Comparison of ENCODE assay signal across 21 cellular contexts in genomic region chr20:32569380-32570305, GRCh38. TPM values are rescaled to one million over a fixed set of nuclear protein-coding genes. Genes with fewer than 3 reads are reported as not detected.
DNase-seq lines count a peak whose midpoint lies in the region; ATAC-seq and FAIRE-seq lines count a peak whose summit lies in the region.
"Had no signal": no experiment of that assay in that cellular context is flagged by ENCODE, and none has a peak within 500 bp of the region (broad histone marks: within the 10 kb centered on the region; RNA-seq: fewer than 3 reads in every experiment).

No MANE protein-coding gene starts in this region.

- intact Hi-C loops in activated naive CD4-positive, alpha-beta T cell treated with anti-CD3 and anti-CD28 coated beads for 36 hours (cut with micrococcal nuclease) = no loop called here

- H3K9me3 Mint-ChIP-seq in activated naive CD4-positive, alpha-beta T cell treated with anti-CD3 and anti-CD28 coated beads for 36 hours = no peaks in the 10 kb centered on the region
- no peaks in the 10 kb centered on the region for H3K9me3 Mint-ChIP-seq in activated naive CD8-positive, alpha-beta T cell treated with anti-CD3 and anti-CD28 coated beads, Interleukin-2, amount 50 U/mL, for 24 hours
- H3K9me3 Mint-ChIP-seq: activated naive CD4-positive, alpha-beta T cell treated with anti-CD3 and anti-CD28 coated beads, Interleukin-2, amount 50 U/mL, for 72 hours; GM23338 had no signal

- H4K91ac ChIP-seq in mesenchymal stem cell (ENCODE audit: low read length) = peak overlapping the region; percentile 64

- no peaks in the 10 kb centered on the region for H3K36me3 Mint-ChIP-seq in activated naive CD4-positive, alpha-beta T cell treated with anti-CD3 and anti-CD28 coated beads for 36 hours (ENCODE audit: low read depth)
- H3K36me3 Mint-ChIP-seq in activated naive CD8-positive, alpha-beta T cell treated with anti-CD3 and anti-CD28 coated beads, Interleukin-2, amount 50 U/mL, for 24 hours (ENCODE audit: low read depth) = no peaks in the 10 kb centered on the region
- H3K36me3 Mint-ChIP-seq: activated naive CD4-positive, alpha-beta T cell treated with anti-CD3 and anti-CD28 coated beads, Interleukin-2, amount 50 U/mL, for 72 hours had no signal

- H2BK15ac ChIP-seq in mesenchymal stem cell (ENCODE audit: low read depth, poor library complexity, severe bottlenecking) = peak overlapping the region; percentile 96

- no peak overlapping the region for H3K4me2 ChIP-seq in mesenchymal stem cell (ENCODE audit: low read length, poor library complexity, severe bottlenecking)
- H3K4me2 ChIP-seq: GM23338 had no signal

- DNase-seq in activated naive CD4-positive, alpha-beta T cell treated with anti-CD3 and anti-CD28 coated beads for 36 hours = no peak
- DNase-seq in activated naive CD4-positive, alpha-beta T cell treated with anti-CD3 and anti-CD28 coated beads, Interleukin-2, amount 50 U/mL, for 16 hours = no peak
- no peak for DNase-seq in activated naive CD8-positive, alpha-beta T cell treated with anti-CD3 and anti-CD28 coated beads, Interleukin-2, amount 50 U/mL, for 24 hours
- DNase-seq in mesenchymal stem cell (no peak), small intestine (no peak), epidermal melanocyte (ENCODE audit: insufficient read length, low spot score) (no peak), C1 segment of cervical spinal cord (lab: John Stamatoyannopoulos, UW) (no peak), COLO668 (lab: John Stamatoyannopoulos, UW; ENCODE audit: unreplicated experiment) (no peak)
- DNase-seq: ACHN; central memory CD4-positive, alpha-beta T cell; lower lobe of right lung; NCI-H748 treated with DMSO at 0.1 percent for 48 hours; sigmoid colon; stimulated activated CD4-positive, alpha-beta T cell treated with anti-CD3 and anti-CD28 coated beads, Interleukin-4, amount 100 ng/mL, for 4 hours; transverse colon had no signal

- H2AFZ ChIP-seq in mesenchymal stem cell (ENCODE audit: low read depth, low read length) = no peak overlapping the region
- H2AFZ ChIP-seq: GM23338 had no signal

- no peaks in the 10 kb centered on the region for H3K36me3 ChIP-seq in mesenchymal stem cell (ENCODE audit: control insufficient read depth in 1 of 2, insufficient read depth in 2 of 2, low read depth in 1 of 2, low read length in 2 of 2)
- H3K36me3 ChIP-seq in small intestine (ENCODE audit: control insufficient read depth in 2 of 2, insufficient read depth in 2 of 2, low read length in 2 of 2) = no peaks in the 10 kb centered on the region
- H3K36me3 ChIP-seq: gastroesophageal sphincter, lower lobe of right lung, sigmoid colon, transverse colon had no signal

- peak overlapping the region; percentile 71 for H2BK120ac ChIP-seq in mesenchymal stem cell (ENCODE audit: low read depth, low read length)

- H3K27me3 ChIP-seq in mesenchymal stem cell (ENCODE audit: control insufficient read depth in 1 of 2, insufficient read depth in 1 of 2, low read length in 2 of 2) (peaks cover 0 to 11% of the 10 kb centered on the region in 2 experiments), small intestine (ENCODE audit: control insufficient read depth in 2 of 2, insufficient read depth in 2 of 2, low read length in 2 of 2) (no peaks in the 10 kb centered on the region)
- H3K27me3 ChIP-seq: gastroesophageal sphincter, sigmoid colon, transverse colon had no signal

- peak overlapping the region; percentile 75 for H2AK5ac ChIP-seq in mesenchymal stem cell (ENCODE audit: low read length, severe bottlenecking)

- H3K18ac ChIP-seq in mesenchymal stem cell (ENCODE audit: low read depth in 1 of 2, low read length in 2 of 2) = peak overlapping the region; percentile 57 to 71

- H3K9ac ChIP-seq in mesenchymal stem cell (ENCODE audit: low read length) = no peak overlapping the region

- no peak overlapping the region for H2BK5ac ChIP-seq in mesenchymal stem cell (ENCODE audit: low read depth, low read length, poor library complexity, severe bottlenecking)

- peaks cover 31% of the 10 kb centered on the region for H3K4me1 ChIP-seq in mesenchymal stem cell (ENCODE audit: control insufficient read depth, insufficient read depth, low read depth, low read length)
- H3K4me1 ChIP-seq in small intestine (ENCODE audit: control insufficient read depth in 2 of 2, insufficient read depth in 1 of 2, low read depth in 1 of 2, low read length in 1 of 2) = no peaks in the 10 kb centered on the region

- peaks cover 24% of the 10 kb centered on the region for H3K4me1 Mint-ChIP-seq in activated naive CD4-positive, alpha-beta T cell treated with anti-CD3 and anti-CD28 coated beads for 36 hours (ENCODE audit: low read depth)
- H3K4me1 Mint-ChIP-seq in activated naive CD8-positive, alpha-beta T cell treated with anti-CD3 and anti-CD28 coated beads, Interleukin-2, amount 50 U/mL, for 24 hours = peaks cover 21% of the 10 kb centered on the region

- no peak overlapping the region for H3K4me3 ChIP-seq in mesenchymal stem cell (ENCODE audit: insufficient read depth in 1 of 2, low read depth in 1 of 2, low read length in 2 of 2)
- no peak overlapping the region for H3K4me3 ChIP-seq in small intestine (ENCODE audit: low read depth in 1 of 2, low read length in 2 of 2)
- H3K4me3 ChIP-seq: gastroesophageal sphincter, GM23338, lower lobe of right lung, sigmoid colon, transverse colon had no signal

- H3K14ac ChIP-seq in mesenchymal stem cell (ENCODE audit: low read length in 2 of 2) = peak overlapping the region in 1 of 2 experiments; percentile 19

- 76% methylated on average over 7 of the region's 9 CpGs for WGBS in mesenchymal stem cell
- WGBS in small intestine, 3 donors = 82 to 88% (median 87%) methylated on average over 9 of the region's 9 CpGs

- H3K79me1 ChIP-seq in mesenchymal stem cell (replicated peaks; ENCODE audit: low read length, poor library complexity, severe bottlenecking) = no peaks in the 10 kb centered on the region

- no peak overlapping the region for H4K8ac ChIP-seq in mesenchymal stem cell (ENCODE audit: low read length)

- H3K23ac ChIP-seq in mesenchymal stem cell (ENCODE audit: low read length in 2 of 2) = no peak overlapping the region

- CTCF ChIA-PET in activated naive CD4-positive, alpha-beta T cell treated with anti-CD3 and anti-CD28 coated beads for 36 hours (lab: Charles Lee) = interaction anchor here (1.2 to 1.6 kb wide), 2 partner anchors 10 to 12 kb away, joined by 4 read pairs; no protein-coding TSS in a partner anchor

- no peak for FAIRE-seq in small intestine (lab: Jason Lieb, UNC)
- FAIRE-seq: endothelial cell of umbilical vein, G401.6 had no signal

- H3K4me3 Mint-ChIP-seq in activated naive CD4-positive, alpha-beta T cell treated with anti-CD3 and anti-CD28 coated beads for 36 hours = no peak overlapping the region
- no peak overlapping the region for H3K4me3 Mint-ChIP-seq in activated naive CD8-positive, alpha-beta T cell treated with anti-CD3 and anti-CD28 coated beads, Interleukin-2, amount 50 U/mL, for 24 hours
- H3K4me3 Mint-ChIP-seq: GM23338 had no signal

- H2BK12ac ChIP-seq in mesenchymal stem cell (ENCODE audit: low read length in 2 of 2) = peak overlapping the region; percentile 31 to 79

- peak overlapping the region; percentile 54 to 71 for H3K4ac ChIP-seq in mesenchymal stem cell (ENCODE audit: low read depth in 1 of 2, low read length in 2 of 2)

- no peak for ATAC-seq in activated naive CD8-positive, alpha-beta T cell treated with anti-CD3 and anti-CD28 coated beads, Interleukin-2, amount 50 U/mL, for 24 hours
- ATAC-seq: gastroesophageal sphincter had no signal

- H3K27ac ChIP-seq in mesenchymal stem cell (ENCODE audit: low read length, poor library complexity, severe bottlenecking) (no peak overlapping the region), small intestine (ENCODE audit: low read depth in 1 of 2, low read length in 1 of 2) (no peak overlapping the region)
- H3K27ac ChIP-seq: gastroesophageal sphincter, lower lobe of right lung, sigmoid colon, transverse colon, VCaP had no signal

- H3K27me3 Mint-ChIP-seq in activated naive CD4-positive, alpha-beta T cell treated with anti-CD3 and anti-CD28 coated beads for 36 hours (ENCODE audit: low read depth) = no peaks in the 10 kb centered on the region
- no peaks in the 10 kb centered on the region for H3K27me3 Mint-ChIP-seq in activated naive CD8-positive, alpha-beta T cell treated with anti-CD3 and anti-CD28 coated beads, Interleukin-2, amount 50 U/mL, for 24 hours

- peak overlapping the region; percentile 0 for H3K27ac Mint-ChIP-seq in activated naive CD4-positive, alpha-beta T cell treated with anti-CD3 and anti-CD28 coated beads for 36 hours
- H3K27ac Mint-ChIP-seq in activated naive CD8-positive, alpha-beta T cell treated with anti-CD3 and anti-CD28 coated beads, Interleukin-2, amount 50 U/mL, for 24 hours = peak overlapping the region; percentile 43
- H3K27ac Mint-ChIP-seq: GM23338 had no signal

- H3K9me3 ChIP-seq in mesenchymal stem cell (ENCODE audit: control insufficient read depth, low read length) (no peaks in the 10 kb centered on the region), small intestine (ENCODE audit: control insufficient read depth, low read depth) (no peaks in the 10 kb centered on the region)
- H3K9me3 ChIP-seq: gastroesophageal sphincter, lower lobe of right lung, sigmoid colon, transverse colon had no signal

RNA-seq across cellular contexts. Expression of gene NOL4L, which starts 15.5 kb away (rescaled TPM):
- 10 to 100 TPM; 24.8 to 29.2 TPM for total RNA-seq in activated naive CD4-positive, alpha-beta T cell treated with anti-CD3 and anti-CD28 coated beads for 36 hours
- polyA plus RNA-seq in mesenchymal stem cell (2013, experiment 1 of 2) = 34.4 TPM
- 33.5 TPM for polyA plus RNA-seq in mesenchymal stem cell (2013, experiment 2 of 2)
- polyA plus RNA-seq in small intestine = 10 to 100 TPM; 16.0 to 30.4 (median 17.6) TPM
